Comparison of ENCODE assay signal across 14 cellular contexts in the genomic region with DNA sequence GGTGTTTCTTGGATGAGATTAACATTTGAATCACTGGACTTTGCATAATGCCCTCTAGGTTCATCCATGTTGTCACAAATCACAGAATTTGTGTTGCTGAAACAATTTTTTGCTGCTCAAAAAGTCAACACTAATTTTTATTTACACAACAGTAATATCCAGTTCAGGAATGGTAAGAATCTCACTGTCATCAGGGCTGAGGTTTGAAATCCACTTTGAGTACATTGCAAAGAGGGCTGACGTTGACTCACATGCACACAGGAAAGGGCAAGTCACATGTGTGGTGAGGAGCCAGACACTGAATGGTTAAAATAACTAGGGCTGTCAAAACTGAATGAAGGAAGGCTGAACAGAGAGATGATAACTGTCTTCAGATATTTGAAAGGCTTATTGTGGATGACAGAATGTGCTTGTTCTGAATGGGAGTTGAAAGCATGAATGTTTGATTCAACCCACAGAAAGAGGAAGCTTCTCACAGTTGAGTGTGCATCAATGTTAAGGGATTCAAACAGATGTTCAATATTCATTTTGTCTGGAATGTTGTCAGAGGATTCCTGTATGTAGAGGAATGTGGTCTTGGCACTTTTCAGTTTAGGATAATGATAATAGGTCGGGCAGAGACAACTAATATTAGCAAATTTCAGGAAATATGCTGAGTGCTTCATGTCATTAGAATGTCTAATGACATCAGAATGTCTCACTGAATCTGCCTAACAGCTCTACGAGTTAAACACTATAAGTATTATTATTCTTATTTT. TPM values are rescaled to one million over a fixed set of nuclear protein-coding genes. Genes with fewer than 3 reads are reported as not detected.
DNase-seq lines count a peak whose midpoint lies in the region; FAIRE-seq and TF ChIP-seq lines count a peak whose summit lies in the region.
"Had no signal": no experiment of that assay in that cellular context is flagged by ENCODE, and none has a peak within 500 bp of the region (broad histone marks: within the 10 kb centered on the region; RNA-seq: fewer than 3 reads in every experiment).

No MANE protein-coding gene starts in this region.

- DNase-seq in COLO829 (ENCODE audit: low spot score) (peak; percentile 78), M059J (ENCODE audit: low read depth) (peak; percentile 63), bronchial epithelial cell (ENCODE audit: low read depth) (peak; percentile 91), myocyte (ENCODE audit: low read depth) (peak; percentile 50), NCI-H2227 (lab: John Stamatoyannopoulos, UW; ENCODE audit: unreplicated experiment) (no peak), H7 (no peak), OCI-M1 (lab: John Stamatoyannopoulos, UW) (no peak)
- no peak for DNase-seq in activated naive CD4-positive, alpha-beta T cell (lab: John Stamatoyannopoulos, UW)
- DNase-seq: activated CD4-positive, alpha-beta T cell treated with anti-CD3 and anti-CD28 coated beads, Interleukin-2, amount 50 U/mL, for 4 hours; activated naive CD4-positive, alpha-beta T cell treated with anti-CD3 and anti-CD28 coated beads, Interleukin-2, amount 10 ng/mL, durations not matched to agents 7 days and 5 days; dorsolateral prefrontal cortex; hippocampal formation; NCI-H524 treated with DMSO at 0.1 percent for 48 hours; small intestine had no signal

- H3K4me3 ChIP-seq in bronchial epithelial cell (ENCODE audit: low read depth, low read length) = no peak overlapping the region
- no peak overlapping the region for H3K4me3 ChIP-seq in H7 (ENCODE audit: insufficient read depth, low read depth, low read length)
- H3K4me3 ChIP-seq: dorsolateral prefrontal cortex had no signal

- no peak for FAIRE-seq in bronchial epithelial cell (lab: Jason Lieb, UNC)
- FAIRE-seq: small intestine had no signal

- TF ChIP-seq CTCF in bronchial epithelial cell (IDR thresholded peaks at IDR 0.05; ENCODE audit: insufficient read depth, low read length, severe bottlenecking) = no peak

- no peaks in the 10 kb centered on the region for H3K27me3 ChIP-seq in bronchial epithelial cell (ENCODE audit: control insufficient read depth, insufficient read depth, low read length)
- peaks cover 27% of the 10 kb centered on the region for H3K27me3 ChIP-seq in H7 (ENCODE audit: control insufficient read depth, insufficient read depth, low read length)

- H3K36me3 ChIP-seq in bronchial epithelial cell (ENCODE audit: control insufficient read depth, insufficient read depth, low read length) = no peaks in the 10 kb centered on the region
- H3K36me3 ChIP-seq in H7 (replicated peaks; ENCODE audit: control insufficient read depth, insufficient read depth, low read length) = no peaks in the 10 kb centered on the region

RNA-seq across cellular contexts. Expression of a gene that starts 3.6 kb away (rescaled TPM):
- total RNA-seq in M059J (2014; rRNA removed; shearing (Covaris generic)) = 8.1 and 8.8 TPM in 2 replicates
- total RNA-seq in bronchial epithelial cell (12.4 and 20.1 TPM in 2 replicates), myocyte (1.2 and 1.4 TPM in 2 replicates)
- polyA plus RNA-seq in myocyte (2012) = 1.9 TPM
- total RNA-seq in H7 (2014; rRNA removed; shearing (Covaris generic)) = 0.96 and 4.4 TPM in 2 replicates

Comparison
In these comparisons a context has a peak if more than half of its experiments do, and no peak if none do; other contexts are left out.
1. DNase-seq: peak in COLO829 (single experiment), M059J (single experiment), bronchial epithelial cell (single experiment) and myocyte (single experiment); none in activated naive CD4-positive, alpha-beta T cell (0 of 4), NCI-H2227 (single experiment), H7 (single experiment) and OCI-M1 (single experiment).